Comparison of ENCODE assay signal across 8 cellular contexts in genomic region chr9:132768932-132769894, GRCh38.
A peak's percentile ranks its signal among the peaks of the same experiment; 100 is the strongest.
DNase-seq lines count a peak whose midpoint lies in the region; ATAC-seq and TF ChIP-seq lines count a peak whose summit lies in the region.

No MANE protein-coding gene starts in this region.

- ATAC-seq in GM21737 (IDR thresholded peaks at IDR 0.05; ENCODE audit: unreplicated experiment) (peak; percentile 44), WTC11 (peak; percentile 72)

- DNase-seq in EH (ENCODE audit: low read depth) = peak; percentile 75
- DNase-seq in NCI-H146 (lab: John Stamatoyannopoulos, UW) = peak; percentile 32
- DNase-seq in WTC11 (ENCODE audit: low spot score) = peak; percentile 79
- DNase-seq in cerebellar cortex (ENCODE audit: low spot score) = peak; percentile 57
- peak; percentile 50 to 56 for DNase-seq in stimulated activated CD4-positive, alpha-beta T cell treated with anti-CD3 and anti-CD28 coated beads, Interleukin-2, amount 100 ng/mL, for 48 hours
- DNase-seq in NCI-H2171 treated with DMSO at 0.1 percent for 48 hours (lab: John Stamatoyannopoulos, UW) = no peak

- H3K27ac Mint-ChIP-seq in WTC11 = no peak overlapping the region; the same call in 1 of the 2 replicates

- H3K27me3 ChIP-seq in layer of hippocampus (ENCODE audit: control insufficient read depth, insufficient read depth, low read length) = no peaks in the 10 kb centered on the region

- CTCF ChIA-PET in WTC11 (lab: Charles Lee) = interaction anchor here (0.6 to 2.1 kb wide), 21 partner anchors 9 to 582 kb away, joined by 3 to 14 read pairs (median 4); no protein-coding TSS in a partner anchor

- H3K27ac ChIP-seq in layer of hippocampus (ENCODE audit: low read depth, low read length) = peak overlapping the region; percentile 42

- H3K4me3 Mint-ChIP-seq in WTC11 = peak overlapping the region; percentile 96

- H3K36me3 Mint-ChIP-seq in WTC11 = peaks cover 13% of the 10 kb centered on the region

- H3K9me3 Mint-ChIP-seq in WTC11 = peaks cover 27% of the 10 kb centered on the region

- TF ChIP-seq CTCF in WTC11 (IDR thresholded peaks at IDR 0.05) = peak; percentile 49

- H3K27me3 Mint-ChIP-seq in WTC11 (ENCODE audit: low read depth) = peaks cover 28% of the 10 kb centered on the region

- POLR2A ChIA-PET in WTC11 (lab: Charles Lee) = interaction anchor here (1.8 kb wide), 1 partner anchor 100 kb away, joined by 4 read pairs; the partner anchor contains the start of genes DDX31 and GTF3C4

- H3K4me1 Mint-ChIP-seq in WTC11 = peaks cover 7% of the 10 kb centered on the region; the same call in 1 of the 2 replicates

TF ChIP-seq in WTC11, 78 proteins besides CTCF, POLR2A, EP300 and RAD21:
- TF ChIP-seq ZNF671 (CRISPR knock-in tag; IDR thresholded peaks at IDR 0.05) (no peak), ESRRA (CRISPR knock-in tag; IDR thresholded peaks at IDR 0.05; ENCODE audit: borderline replicate concordance) (no peak), ZMAT4 (CRISPR knock-in tag; IDR thresholded peaks at IDR 0.05) (no peak), E2F5 (CRISPR knock-in tag; IDR thresholded peaks at IDR 0.05) (0 out of 2 replicates have a peak, but pooled peaks have one; percentile 6), EMX1 (CRISPR knock-in tag; IDR thresholded peaks at IDR 0.05) (no peak), HMGXB4 (CRISPR knock-in tag; IDR thresholded peaks at IDR 0.05) (0 out of 2 replicates have a peak, but pooled peaks have one; percentile 6)
